27 cellular contexts compared by ENCODE assay signal in the genomic region with DNA sequence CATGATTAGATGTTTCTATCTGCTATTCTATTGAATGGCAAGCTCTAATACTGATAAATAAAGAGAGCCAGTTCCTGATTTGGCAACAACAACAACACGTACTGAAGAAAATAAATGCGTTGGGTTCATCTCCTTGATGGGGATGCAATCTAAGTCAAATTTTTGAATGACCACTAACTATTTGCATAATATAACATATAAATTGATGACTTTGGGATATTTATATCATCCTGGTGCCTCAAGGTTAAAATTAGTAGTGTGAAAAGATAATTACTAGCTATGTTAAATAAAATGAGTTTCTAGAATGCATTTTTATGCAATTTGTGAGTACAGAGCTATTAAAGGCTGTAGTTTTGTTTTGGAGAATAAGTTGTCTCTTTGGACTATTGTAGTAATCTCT.
"Had no signal": no experiment of that assay in that cellular context is flagged by ENCODE, and none has a peak within 500 bp of the region (broad histone marks: within the 10 kb centered on the region; RNA-seq: fewer than 3 reads in every experiment).

No MANE protein-coding gene starts in this region.

- H3K36me3 Mint-ChIP-seq: mesothelial cell of epicardium had no signal

- H3K4me3 ChIP-seq: colonic mucosa, esophagus squamous epithelium, gastrocnemius medialis, heart right ventricle, left lung, lower lobe of right lung, mucosa of descending colon had no signal

- H3K4me3 Mint-ChIP-seq: dendritic cell treated with granulocyte-macrophage colony-stimulating factor and Interleukin-4, amounts not matched to agents 40 ng/mL and 50 ng/mL, for 4 days; effector memory CD8-positive, alpha-beta T cell; endodermal cell; mesothelial cell of epicardium; naive B cell had no signal

- H3K27ac Mint-ChIP-seq: dendritic cell treated with granulocyte-macrophage colony-stimulating factor and Interleukin-4, amounts not matched to agents 40 ng/mL and 50 ng/mL, for 4 days; effector memory CD8-positive, alpha-beta T cell; endodermal cell had no signal

- H3K9me3 Mint-ChIP-seq: endodermal cell had no signal

- H3K4me1 ChIP-seq: colonic mucosa, esophagus squamous epithelium, gastrocnemius medialis, heart right ventricle, left lung, lower lobe of right lung had no signal

- ATAC-seq: effector memory CD8-positive, alpha-beta T cell; esophagus mucosa; gastrocnemius medialis; heart right ventricle; left cardiac atrium; left lung; left ventricle myocardium superior; lower lobe of right lung; mucosa of descending colon had no signal

- DNase-seq: colonic mucosa; cortex of kidney; effector CD8-positive, alpha-beta T cell; effector memory CD8-positive, alpha-beta T cell; endodermal cell; erythroblast; esophagus squamous epithelium; foreskin fibroblast; foreskin melanocyte; gastrocnemius medialis; glutamatergic neuron; head of caudate nucleus; heart right ventricle; hippocampal formation; left cardiac atrium; left lung; left ventricle myocardium superior; lower lobe of right lung; mesenchymal stem cell; mucosa of descending colon; naive B cell had no signal

- H3K27ac ChIP-seq: colonic mucosa, epithelial cell of prostate, esophagus squamous epithelium, gastrocnemius medialis, heart right ventricle, left lung, lower lobe of right lung had no signal

- H3K27me3 Mint-ChIP-seq: dendritic cell treated with granulocyte-macrophage colony-stimulating factor and Interleukin-4, amounts not matched to agents 40 ng/mL and 50 ng/mL, for 4 days; effector memory CD8-positive, alpha-beta T cell had no signal

- FAIRE-seq: islet of Langerhans, keratinocyte had no signal

- H3K27me3 ChIP-seq: colonic mucosa, esophagus squamous epithelium, gastrocnemius medialis, heart right ventricle, left lung had no signal

- H3K36me3 ChIP-seq: colonic mucosa, esophagus squamous epithelium, gastrocnemius medialis, heart right ventricle, left lung, lower lobe of right lung had no signal

- H3K4me1 Mint-ChIP-seq: naive B cell had no signal

- H3K9me3 ChIP-seq: colonic mucosa, esophagus squamous epithelium, gastrocnemius medialis, heart right ventricle, lower lobe of right lung, mucosa of descending colon had no signal
